In the genomic region with DNA sequence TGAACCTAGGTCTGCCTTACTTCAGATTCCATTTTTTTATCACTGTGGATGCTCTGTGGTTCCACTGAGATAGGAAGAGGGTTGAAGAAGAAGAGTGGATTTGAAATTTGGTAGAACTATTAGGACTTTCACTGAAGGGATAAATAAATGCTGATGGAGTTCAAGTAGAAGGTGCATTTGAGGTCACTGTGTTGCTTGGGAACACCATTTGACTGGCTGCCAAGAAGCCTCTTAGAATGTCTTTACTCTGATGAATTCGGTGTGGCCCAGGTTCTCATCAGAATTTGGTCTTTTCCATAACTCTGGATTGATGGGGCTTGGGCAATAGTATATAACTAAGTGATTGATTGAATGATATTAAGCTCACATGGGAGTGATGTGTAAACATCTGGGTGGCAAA, we compare ENCODE assay signal across 14 cellular contexts. TPM values are rescaled to one million over a fixed set of nuclear protein-coding genes. Genes with fewer than 3 reads are reported as not detected.
DNase-seq lines count a peak whose midpoint lies in the region; ATAC-seq and TF ChIP-seq lines count a peak whose summit lies in the region.
"Had no signal": no experiment of that assay in that cellular context is flagged by ENCODE, and none has a peak within 500 bp of the region (broad histone marks: within the 10 kb centered on the region; RNA-seq: fewer than 3 reads in every experiment).

No MANE protein-coding gene starts in this region.

- no peak overlapping the region for H3K4me3 ChIP-seq in lower leg skin (ENCODE audit: low read depth, poor library complexity, severe bottlenecking)
- H3K4me3 ChIP-seq: gastrocnemius medialis had no signal

- WGBS in lower leg skin, 2 donors = 31 to 33% methylated on average over 1 of the region's 1 CpG

- peak; percentile 52 for DNase-seq in COR-L47 (lab: John Stamatoyannopoulos, UW)
- peak; percentile 73 for DNase-seq in M059J (ENCODE audit: low read depth)
- peak; percentile 51 for DNase-seq in RPMI8226
- peak; percentile 65 for DNase-seq in iris pigment epithelial cell (ENCODE audit: low read depth)
- no peak for DNase-seq in lower leg skin (ENCODE audit: low spot score in 2 of 2)
- DNase-seq in iPS-NIHi11 (ENCODE audit: low spot score) = no peak
- DNase-seq in GF-D8 (lab: John Stamatoyannopoulos, UW) = no peak
- DNase-seq: activated CD8-positive, alpha-beta T cell treated with anti-CD3 and anti-CD28 coated beads for 36 hours; activated naive CD4-positive, alpha-beta T cell treated with anti-CD3 and anti-CD28 coated beads for 36 hours; CD4-positive, alpha-beta memory T cell; cortex of kidney; left colon had no signal

- no peak for ATAC-seq in HG02870 (IDR thresholded peaks at IDR 0.05; ENCODE audit: unreplicated experiment)
- ATAC-seq: activated CD8-positive, alpha-beta T cell treated with anti-CD3 and anti-CD28 coated beads for 36 hours; left colon had no signal

- TF ChIP-seq CTCF in lower leg skin (IDR thresholded peaks at IDR 0.05) = no peak

- intact Hi-C loops in lower leg skin (cut with DNase I; ENCODE audit: low total_unique reads) = no loop called here

- no peak for TF ChIP-seq POLR2A in lower leg skin (IDR thresholded peaks at IDR 0.05)

RNA-seq across cellular contexts. Expression of a gene that starts 11.9 kb away (rescaled TPM):
- total RNA-seq in M059J (2014; rRNA removed; shearing (Covaris generic)) = 20.4 and 31.9 TPM in 2 replicates
- 10 to 100 TPM; 10.1 to 25.4 (median 14.1) TPM for total RNA-seq in lower leg skin

Comparison
In these comparisons a context has a peak if more than half of its experiments do, and no peak if none do; other contexts are left out.
1. DNase-seq: peak in COR-L47 (single experiment), M059J (single experiment), RPMI8226 (single experiment) and iris pigment epithelial cell (single experiment); none in lower leg skin (0 of 2), iPS-NIHi11 (single experiment) and GF-D8 (single experiment).